ENCODE assay signal across 9 cellular contexts in the genomic region with DNA sequence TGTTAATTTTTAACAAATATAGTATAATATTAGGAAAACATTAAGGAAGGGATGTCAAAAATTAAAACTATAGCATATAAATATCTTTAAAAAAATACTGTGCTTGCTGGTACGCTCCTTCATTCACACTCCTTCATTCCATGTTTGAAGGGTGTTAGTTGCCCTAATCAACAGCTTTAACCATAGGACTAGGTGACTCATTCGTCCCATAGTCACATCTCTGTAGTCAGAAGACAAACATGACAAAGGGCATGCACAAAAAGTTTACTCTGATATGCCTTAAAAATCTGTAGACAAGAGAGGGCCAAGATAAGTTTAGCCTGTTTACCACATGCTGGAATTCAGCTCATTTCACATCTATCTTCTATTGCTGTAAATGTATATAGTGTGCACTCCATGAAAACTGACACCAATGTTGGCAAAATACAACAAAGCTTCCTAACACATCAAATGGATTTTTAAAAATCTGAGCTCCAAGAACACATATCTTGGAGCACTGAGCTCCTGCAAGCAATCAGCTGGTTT. TPM values are rescaled to one million over a fixed set of nuclear protein-coding genes. Genes with fewer than 3 reads are reported as not detected.
DNase-seq lines count a peak whose midpoint lies in the region; ATAC-seq and TF ChIP-seq lines count a peak whose summit lies in the region.
"Had no signal": no experiment of that assay in that cellular context is flagged by ENCODE, and none has a peak within 500 bp of the region (broad histone marks: within the 10 kb centered on the region; RNA-seq: fewer than 3 reads in every experiment).

No MANE protein-coding gene starts in this region.

- no peak for TF ChIP-seq POLR2A in heart left ventricle (IDR thresholded peaks at IDR 0.05)
- no peak for TF ChIP-seq POLR2A in vagina (IDR thresholded peaks at IDR 0.05)

- peaks cover 26% of the 10 kb centered on the region for H3K4me1 Mint-ChIP-seq in chondrocyte (ENCODE audit: low read depth)

- H3K9me3 Mint-ChIP-seq in chondrocyte (ENCODE audit: low read depth) = no peaks in the 10 kb centered on the region

- no peak for DNase-seq in heart left ventricle
- no peak for DNase-seq in Right ventricle myocardium superior
- DNase-seq in chondrocyte (ENCODE audit: low spot score) = no peak
- no peak for DNase-seq in mucosa of descending colon
- no peak for DNase-seq in vagina (ENCODE audit: extremely low spot score in 2 of 2)
- no peak for DNase-seq in omental fat pad (ENCODE audit: low spot score)
- DNase-seq in AG08396 (ENCODE audit: low spot score) = no peak
- no peak for DNase-seq in NCI-H1105 (lab: John Stamatoyannopoulos, UW)
- DNase-seq: NCI-H2171 had no signal

- H3K36me3 ChIP-seq in heart left ventricle (no peaks in the 10 kb centered on the region), mucosa of descending colon (ENCODE audit: low read depth) (no peaks in the 10 kb centered on the region), vagina (no peaks in the 10 kb centered on the region)

- ATAC-seq in heart left ventricle = peak in 3 of 4 donors; percentile 42 to 57 (median 44)
- ATAC-seq in Right ventricle myocardium superior (ENCODE audit: poor library complexity) = no peak
- peak; percentile 57 for ATAC-seq in mucosa of descending colon
- ATAC-seq in omental fat pad (ENCODE audit: low FRiP score) = no peak

- TF ChIP-seq CTCF in heart left ventricle (IDR thresholded peaks at IDR 0.05) = no peak
- no peak for TF ChIP-seq CTCF in chondrocyte (IDR thresholded peaks at IDR 0.05)
- no peak for TF ChIP-seq CTCF in mucosa of descending colon (IDR thresholded peaks at IDR 0.05)
- TF ChIP-seq CTCF in vagina (IDR thresholded peaks at IDR 0.05) = no peak
- TF ChIP-seq CTCF in omental fat pad (IDR thresholded peaks at IDR 0.05) = no peak

- H3K4me1 ChIP-seq in heart left ventricle = peaks cover 6 to 57% (median 32%) of the 10 kb centered on the region in 12 donors
- H3K4me1 ChIP-seq in mucosa of descending colon (ENCODE audit: low read depth) = peaks cover 5% of the 10 kb centered on the region
- H3K4me1 ChIP-seq in vagina = peaks cover 32% of the 10 kb centered on the region

- H3K9me3 ChIP-seq in heart left ventricle = no peaks in the 10 kb centered on the region
- no peaks in the 10 kb centered on the region for H3K9me3 ChIP-seq in mucosa of descending colon
- H3K9me3 ChIP-seq in vagina = no peaks in the 10 kb centered on the region

- H3K27ac Mint-ChIP-seq in chondrocyte (ENCODE audit: unreplicated experiment) = peak overlapping the region; percentile 82

- H3K4me3 ChIP-seq in heart left ventricle (peak overlapping the region; percentile 47 to 78 (median 64)), mucosa of descending colon (no peak overlapping the region), vagina (peak overlapping the region; percentile 65 to 80)

- peak overlapping the region; percentile 83 for H3K4me3 Mint-ChIP-seq in chondrocyte (ENCODE audit: unreplicated experiment)

- intact Hi-C loops in heart left ventricle (cut with DNase I) = loop anchor here in 7 of 10 donors (2.0 to 10.0 kb wide), 9 partner anchors 34 to 213 kb away; no protein-coding TSS in a partner anchor
- intact Hi-C loops in Right ventricle myocardium superior (cut with DNase I) = no loop called here
- intact Hi-C loops in mucosa of descending colon (cut with DNase I, micrococcal nuclease) = no loop called here
- intact Hi-C loops in vagina (cut with DNase I) = no loop called here

- H3K27me3 Mint-ChIP-seq in chondrocyte (ENCODE audit: low read depth) = peaks cover 4% of the 10 kb centered on the region

- H3K27ac ChIP-seq in heart left ventricle = peak overlapping the region; percentile 64 to 94 (median 86)
- H3K27ac ChIP-seq in vagina = peak overlapping the region; percentile 88

- H3K27me3 ChIP-seq in heart left ventricle (peaks cover 0 to 4% (median 0%) of the 10 kb centered on the region in 9 donors), vagina (no peaks in the 10 kb centered on the region)

- no peaks in the 10 kb centered on the region for H3K36me3 Mint-ChIP-seq in chondrocyte (ENCODE audit: low read depth)

- whole genome bisulfite sequencing in heart left ventricle, 4 donors = 42 to 48% (median 45%) methylated on average over 2 of the region's 2 CpGs

RNA-seq across cellular contexts. Expression of a gene that starts 0.6 kb away (rescaled TPM):
- 10 to 100 TPM in 2 of 9 donors, 1 to 10 TPM in 7; 3.6 to 12.4 (median 8.5) TPM for total RNA-seq in heart left ventricle
- polyA plus RNA-seq in heart left ventricle = 1 to 10 TPM in 1 of 2 donors, under 1 TPM in 1; 1.00 to 3.0 TPM
- total RNA-seq in Right ventricle myocardium superior = 5.9 TPM
- total RNA-seq in chondrocyte = 4.9 to 5.9 TPM (median 5.1 TPM) in 3 replicates
- total RNA-seq in mucosa of descending colon = 10 to 100 TPM in 1 of 3 donors, 1 to 10 TPM in 2; 4.2 to 18.8 (median 6.5) TPM
- 12.8 TPM for total RNA-seq in vagina
- total RNA-seq in omental fat pad = 10 to 100 TPM in 2 of 4 donors, 1 to 10 TPM in 2; 2.2 to 43.0 (median 11.6) TPM

Comparison
In these comparisons a context has a peak if more than half of its experiments do, and no peak if none do; other contexts are left out.
1. ATAC-seq: peak in heart left ventricle (3 of 4) and mucosa of descending colon (single experiment); none in Right ventricle myocardium superior (single experiment) and omental fat pad (single experiment).
2. intact Hi-C loops: an anchor here in heart left ventricle (2.0 to 10.0 kb wide); none called in Right ventricle myocardium superior, mucosa of descending colon and vagina.